1 cellular context compared by ENCODE assay signal in the genomic region with DNA sequence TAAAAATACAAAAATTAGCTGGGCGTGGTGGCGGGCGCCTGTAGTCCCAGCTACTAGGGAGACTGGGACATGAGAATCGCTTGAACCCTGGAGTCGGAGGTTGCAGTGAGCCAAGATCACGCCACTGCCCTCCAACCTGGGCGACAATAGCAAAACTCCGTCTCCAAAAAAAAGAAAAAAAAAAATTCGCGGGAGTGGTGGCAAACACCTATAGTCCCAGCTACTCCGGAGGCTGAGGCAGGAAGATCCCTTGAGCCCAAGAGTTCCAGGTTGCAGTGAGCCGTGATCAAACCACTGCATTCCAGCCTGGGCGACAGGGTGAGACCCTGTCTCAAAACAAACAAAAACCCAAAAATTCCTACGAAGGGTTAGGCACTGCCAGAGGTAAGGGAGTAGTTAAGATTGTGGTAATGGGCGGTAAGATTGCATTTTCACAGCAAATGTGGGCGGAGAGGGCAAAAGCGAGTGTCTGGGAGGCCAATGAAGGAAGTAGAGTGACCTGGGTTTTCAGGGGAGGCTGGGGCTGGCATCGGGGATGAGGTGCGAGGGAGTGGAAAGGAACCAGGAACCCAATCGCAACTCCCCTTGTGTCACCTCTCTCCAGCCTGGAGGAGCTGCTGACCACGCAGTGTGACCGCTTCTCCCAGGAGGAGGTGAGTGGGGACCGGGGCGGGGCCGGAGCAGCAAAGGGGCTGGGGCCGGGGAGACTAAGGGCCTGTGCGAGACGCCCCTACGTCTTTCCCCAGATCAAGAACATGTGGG.
TF ChIP-seq lines count a peak whose summit lies in the region.

No MANE protein-coding gene starts in this region.

TF ChIP-seq in endothelial cell of umbilical vein, 7 proteins besides CTCF, POLR2A, EP300 and RAD21:
- no peak for TF ChIP-seq FOS (IDR thresholded peaks at IDR 0.05; ENCODE audit: borderline replicate concordance, insufficient read depth, low read length)
- TF ChIP-seq EZH2 (IDR thresholded peaks at IDR 0.05; ENCODE audit: borderline replicate concordance, low read depth, low read length, severe bottlenecking) = no peak
- TF ChIP-seq GATA2 (IDR thresholded peaks at IDR 0.05; ENCODE audit: insufficient read depth, insufficient read length, low read depth, low read length) = no peak
- TF ChIP-seq, protein P1, sequence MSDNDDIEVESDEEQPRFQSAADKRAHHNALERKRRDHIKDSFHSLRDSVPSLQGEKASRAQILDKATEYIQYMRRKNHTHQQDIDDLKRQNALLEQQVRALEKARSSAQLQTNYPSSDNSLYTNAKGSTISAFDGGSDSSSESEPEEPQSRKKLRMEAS (IDR thresholded peaks at IDR 0.05; ENCODE audit: insufficient read depth, insufficient read length) = no peak
- TF ChIP-seq JUN (IDR thresholded peaks at IDR 0.05; ENCODE audit: borderline replicate concordance, insufficient read depth, insufficient read length, low read depth) = no peak
- TF ChIP-seq POLR2AphosphoS5 (IDR thresholded peaks at IDR 0.05; ENCODE audit: insufficient read depth, low read depth, low read length) = no peak
- TF ChIP-seq MYC (IDR thresholded peaks at IDR 0.05; ENCODE audit: low read depth, low read length) = no peak
TF ChIP-seq in endothelial cell of umbilical vein: peak in this region for 0.
